1 cellular context compared by ENCODE assay signal in the genomic region with DNA sequence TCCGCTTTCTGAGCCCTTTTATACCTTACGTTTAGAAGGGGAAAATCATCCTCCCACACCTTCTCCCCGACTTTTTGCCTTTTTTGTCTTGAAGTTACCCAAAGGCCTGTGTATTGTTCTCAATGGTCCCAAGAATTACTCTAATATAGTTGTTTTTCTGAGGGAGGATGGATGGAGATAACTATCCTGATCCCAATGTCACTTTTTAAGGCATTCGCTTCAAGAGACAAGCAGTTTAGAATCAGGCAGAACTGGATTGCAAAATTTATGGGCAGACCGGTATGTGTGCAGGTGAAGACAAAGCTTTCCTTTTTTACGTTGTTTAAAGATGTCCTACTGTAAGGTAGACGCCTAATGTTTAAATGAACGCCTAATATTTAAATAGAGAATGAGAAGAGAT.
TF ChIP-seq lines count a peak whose summit lies in the region.

No MANE protein-coding gene starts in this region.

TF ChIP-seq in HepG2, 621 proteins besides CTCF, POLR2A, EP300 and RAD21:
- TF ChIP-seq KLF16 (CRISPR knock-in tag; IDR thresholded peaks at IDR 0.05) (0 out of 4 replicates have a peak, but pooled peaks of 1 of the 2 experiments have one; percentile 25), PHF8 (CRISPR knock-in tag; IDR thresholded peaks at IDR 0.05) (peak; percentile 13; the same call in 1 of the 2 replicates), CEBPG (CRISPR knock-in tag; IDR thresholded peaks at IDR 0.05) (0 out of 2 replicates have a peak, but pooled peaks have one; percentile 15), SAP130 (CRISPR knock-in tag; IDR thresholded peaks at IDR 0.05; ENCODE audit: low read depth) (peak; percentile 30; the same call in 1 of the 2 replicates)
- TF ChIP-seq, protein P1, sequence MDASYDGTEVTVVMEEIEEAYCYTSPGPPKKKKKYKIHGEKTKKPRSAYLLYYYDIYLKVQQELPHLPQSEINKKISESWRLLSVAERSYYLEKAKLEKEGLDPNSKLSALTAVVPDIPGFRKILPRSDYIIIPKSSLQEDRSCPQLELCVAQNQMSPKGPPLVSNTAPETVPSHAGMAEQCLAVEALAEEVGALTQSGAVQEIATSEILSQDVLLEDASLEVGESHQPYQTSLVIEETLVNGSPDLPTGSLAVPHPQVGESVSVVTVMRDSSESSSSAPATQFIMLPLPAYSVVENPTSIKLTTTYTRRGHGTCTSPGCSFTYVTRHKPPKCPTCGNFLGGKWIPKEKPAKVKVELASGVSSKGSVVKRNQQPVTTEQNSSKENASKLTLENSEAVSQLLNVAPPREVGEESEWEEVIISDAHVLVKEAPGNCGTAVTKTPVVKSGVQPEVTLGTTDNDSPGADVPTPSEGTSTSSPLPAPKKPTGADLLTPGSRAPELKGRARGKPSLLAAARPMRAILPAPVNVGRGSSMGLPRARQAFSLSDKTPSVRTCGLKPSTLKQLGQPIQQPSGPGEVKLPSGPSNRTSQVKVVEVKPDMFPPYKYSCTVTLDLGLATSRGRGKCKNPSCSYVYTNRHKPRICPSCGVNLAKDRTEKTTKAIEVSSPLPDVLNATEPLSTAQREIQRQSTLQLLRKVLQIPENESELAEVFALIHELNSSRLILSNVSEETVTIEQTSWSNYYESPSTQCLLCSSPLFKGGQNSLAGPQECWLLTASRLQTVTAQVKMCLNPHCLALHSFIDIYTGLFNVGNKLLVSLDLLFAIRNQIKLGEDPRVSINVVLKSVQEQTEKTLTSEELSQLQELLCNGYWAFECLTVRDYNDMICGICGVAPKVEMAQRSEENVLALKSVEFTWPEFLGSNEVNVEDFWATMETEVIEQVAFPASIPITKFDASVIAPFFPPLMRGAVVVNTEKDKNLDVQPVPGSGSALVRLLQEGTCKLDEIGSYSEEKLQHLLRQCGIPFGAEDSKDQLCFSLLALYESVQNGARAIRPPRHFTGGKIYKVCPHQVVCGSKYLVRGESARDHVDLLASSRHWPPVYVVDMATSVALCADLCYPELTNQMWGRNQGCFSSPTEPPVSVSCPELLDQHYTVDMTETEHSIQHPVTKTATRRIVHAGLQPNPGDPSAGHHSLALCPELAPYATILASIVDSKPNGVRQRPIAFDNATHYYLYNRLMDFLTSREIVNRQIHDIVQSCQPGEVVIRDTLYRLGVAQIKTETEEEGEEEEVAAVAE (CRISPR knock-in tag; IDR thresholded peaks at IDR 0.05; ENCODE audit: borderline replicate concordance), result 0 out of 2 replicates have a peak, but pooled peaks have one; percentile 7
